9 cellular contexts compared by ENCODE assay signal in genomic region chr10:11175823-11176243, GRCh38.
A peak's percentile ranks its signal among the peaks of the same experiment; 100 is the strongest.
DNase-seq lines count a peak whose midpoint lies in the region; ATAC-seq and TF ChIP-seq lines count a peak whose summit lies in the region.
"Had no signal": no experiment of that assay in that cellular context is flagged by ENCODE, and none has a peak within 500 bp of the region (broad histone marks: within the 10 kb centered on the region; RNA-seq: fewer than 3 reads in every experiment).

No MANE protein-coding gene starts in this region.

- no peaks in the 10 kb centered on the region for H3K9me3 Mint-ChIP-seq in activated T-cell treated with anti-CD3 and anti-CD28 coated beads, Interleukin-2, amount 50 U/mL, for 24 hours

- no peaks in the 10 kb centered on the region for H3K27me3 ChIP-seq in neutrophil

- peak overlapping the region; percentile 41 to 93 for H3K4me3 ChIP-seq in neutrophil (ENCODE audit: low read depth in 1 of 2, low read length in 1 of 2)

- peaks cover 84% of the 10 kb centered on the region for H3K4me1 Mint-ChIP-seq in activated T-cell treated with anti-CD3 and anti-CD28 coated beads, Interleukin-2, amount 50 U/mL, for 24 hours (ENCODE audit: low read depth)

- H3K27me3 Mint-ChIP-seq in activated T-cell treated with anti-CD3 and anti-CD28 coated beads, Interleukin-2, amount 50 U/mL, for 24 hours, result no peaks in the 10 kb centered on the region

- TF ChIP-seq CTCF in neutrophil (IDR thresholded peaks at IDR 0.05), result no peak

- peak; percentile 11 for DNase-seq in SIG-M5 (lab: John Stamatoyannopoulos, UW)
- DNase-seq in activated T-cell treated with anti-CD3 and anti-CD28 coated beads, Interleukin-2, amount 50 U/mL, for 24 hours, result no peak
- no peak for DNase-seq in NCI-H2029 (lab: John Stamatoyannopoulos, UW)
- no peak for DNase-seq in superior temporal gyrus (ENCODE audit: extremely low spot score)
- no peak for DNase-seq in D341Med (ENCODE audit: low spot score)
- DNase-seq: IMR-90 had no signal

- peaks cover 95 to 100% of the 10 kb centered on the region in 2 experiments for H3K4me1 ChIP-seq in neutrophil (ENCODE audit: control insufficient read depth in 1 of 2, insufficient read depth in 1 of 2, low read depth in 1 of 2, low read length in 1 of 2)

- peak overlapping the region; percentile 96 for H3K27ac ChIP-seq in neutrophil

- no peak overlapping the region for H3K27ac Mint-ChIP-seq in activated T-cell treated with anti-CD3 and anti-CD28 coated beads, Interleukin-2, amount 50 U/mL, for 24 hours

- peaks cover 41% of the 10 kb centered on the region for H3K36me3 Mint-ChIP-seq in activated T-cell treated with anti-CD3 and anti-CD28 coated beads, Interleukin-2, amount 50 U/mL, for 24 hours (ENCODE audit: low read depth)

- ATAC-seq in GM18861 (IDR thresholded peaks at IDR 0.05; ENCODE audit: unreplicated experiment) (peak; percentile 22), HG02642 (IDR thresholded peaks at IDR 0.05; ENCODE audit: poor library complexity, unreplicated experiment) (peak; percentile 38)

- no peaks in the 10 kb centered on the region for H3K9me3 ChIP-seq in neutrophil

- H3K36me3 ChIP-seq in neutrophil, result peaks cover 62% of the 10 kb centered on the region

- H3K4me3 Mint-ChIP-seq in activated T-cell treated with anti-CD3 and anti-CD28 coated beads, Interleukin-2, amount 50 U/mL, for 24 hours, result no peak overlapping the region
